ENCODE assay signal across 10 cellular contexts in genomic region chr17:5785867-5786509, GRCh38.
DNase-seq lines count a peak whose midpoint lies in the region; ATAC-seq and TF ChIP-seq lines count a peak whose summit lies in the region.
"Had no signal": no experiment of that assay in that cellular context is flagged by ENCODE, and none has a peak within 500 bp of the region (broad histone marks: within the 10 kb centered on the region; RNA-seq: fewer than 3 reads in every experiment).

No MANE protein-coding gene starts in this region.

- intact Hi-C loops in lower lobe of right lung (cut with DNase I), result no loop called here

- in situ Hi-C loops in KBM-7 (cut with MboI; ENCODE audit: low pct_unique_long_range_greater_than_20kb, low sequenced_read_pairs), result no loop called here

- H3K4me3 ChIP-seq in AG10803 (ENCODE audit: low read length) (no peak overlapping the region), fibroblast of mammary gland (ENCODE audit: control insufficient read depth, low read depth, low read length) (no peak overlapping the region), lower lobe of right lung (no peak overlapping the region), coronary artery (no peak overlapping the region)
- H3K4me3 ChIP-seq: heart left ventricle had no signal

- no peak overlapping the region for H3K27ac ChIP-seq in lower lobe of right lung
- no peak overlapping the region for H3K27ac ChIP-seq in coronary artery
- H3K27ac ChIP-seq: heart left ventricle had no signal

- ATAC-seq in GM19452 (IDR thresholded peaks at IDR 0.05; ENCODE audit: unreplicated experiment) (peak; percentile 71), HG03558 (IDR thresholded peaks at IDR 0.05; ENCODE audit: extremely low read depth, unreplicated experiment) (peak; percentile 40), lower lobe of right lung (no peak)
- ATAC-seq: heart left ventricle had no signal

- no peaks in the 10 kb centered on the region for H3K9me3 ChIP-seq in lower lobe of right lung

- no peaks in the 10 kb centered on the region for H3K4me1 ChIP-seq in lower lobe of right lung
- H3K4me1 ChIP-seq: heart left ventricle had no signal

- DNase-seq in AG10803 (ENCODE audit: low read depth) (peak; percentile 74), fibroblast of mammary gland (ENCODE audit: low read depth) (peak; percentile 65), NCI-H510A treated with DMSO at 0.1 percent for 48 hours (lab: John Stamatoyannopoulos, UW) (no peak), lower lobe of right lung (no peak), coronary artery (ENCODE audit: low spot score) (no peak), KBM-7 (no peak)
- DNase-seq: DMS 273 treated with DMSO at 0.1 percent for 48 hours, heart left ventricle had no signal

- TF ChIP-seq CTCF in AG10803 (conservative IDR thresholded peaks at IDR 0.05; ENCODE audit: low read length), result peak; percentile 48
- TF ChIP-seq CTCF in fibroblast of mammary gland (conservative IDR thresholded peaks at IDR 0.05; ENCODE audit: control insufficient read depth, insufficient read depth, low read depth, low read length), result no peak
- no peak for TF ChIP-seq CTCF in lower lobe of right lung (IDR thresholded peaks at IDR 0.05)
- no peak for TF ChIP-seq CTCF in coronary artery (IDR thresholded peaks at IDR 0.05)

- H3K27me3 ChIP-seq in lower lobe of right lung (ENCODE audit: low read depth), result peaks cover 6% of the 10 kb centered on the region

- no peaks in the 10 kb centered on the region for H3K36me3 ChIP-seq in lower lobe of right lung
- H3K36me3 ChIP-seq: heart left ventricle had no signal

Comparison
In these comparisons a context has a peak if more than half of its experiments do, and no peak if none do; other contexts are left out.
1. DNase-seq: peak in AG10803 (single experiment) and fibroblast of mammary gland (single experiment); none in NCI-H510A treated with DMSO at 0.1 percent for 48 hours (single experiment), lower lobe of right lung (single experiment), coronary artery (single experiment) and KBM-7 (single experiment).
2. ATAC-seq: peak in GM19452 (single experiment) and HG03558 (single experiment); none in lower lobe of right lung (0 of 2).